In genomic region chr6:142839686-142840040, GRCh38 we compare ENCODE assay signal across 12 cellular contexts.
DNase-seq lines count a peak whose midpoint lies in the region; ATAC-seq and TF ChIP-seq lines count a peak whose summit lies in the region.
"Had no signal": no experiment of that assay in that cellular context is flagged by ENCODE, and none has a peak within 500 bp of the region (broad histone marks: within the 10 kb centered on the region; RNA-seq: fewer than 3 reads in every experiment).

No MANE protein-coding gene starts in this region.

- in situ Hi-C loops in Panc1 (cut with HindIII; ENCODE audit: low pct_unique_long_range_greater_than_20kb, low sequenced_read_pairs): no loop called here

- no peak for DNase-seq in activated T-cell treated with anti-CD3 and anti-CD28 coated beads, Interleukin-2, amount 50 U/mL, for 72 hours
- DNase-seq in activated T-cell treated with anti-CD3 and anti-CD28 coated beads, Interleukin-2, amount 50 U/mL, for 1 hour: no peak
- no peak for DNase-seq in Panc1 (ENCODE audit: low read depth, low spot score)
- no peak for DNase-seq in stimulated activated effector memory CD8-positive, alpha-beta T cell treated with anti-CD3 and anti-CD28 coated beads, Interleukin-12 subunit alpha, Interleukin-12 subunit beta, amount 100 ng/mL, for 72 hours (ENCODE audit: low spot score in 2 of 2)
- no peak for DNase-seq in SHP77 (lab: John Stamatoyannopoulos, UW)
- DNase-seq in ovary: no peak
- no peak for DNase-seq in HT-29 (ENCODE audit: low spot score)
- DNase-seq: amygdala, left ventricle myocardium inferior, NCI-H146 had no signal

- peaks cover 36% of the 10 kb centered on the region for H3K4me1 ChIP-seq in Panc1 (ENCODE audit: control insufficient read depth, insufficient read depth, low read length)
- peaks cover 37 to 55% of the 10 kb centered on the region in 2 donors for H3K4me1 ChIP-seq in duodenal mucosa (ENCODE audit: control insufficient read depth in 1 of 2, insufficient read depth in 2 of 2, low read length in 2 of 2)
- H3K4me1 ChIP-seq in ovary (ENCODE audit: insufficient read depth): peaks cover 3% of the 10 kb centered on the region

- TF ChIP-seq EP300 in ovary (IDR thresholded peaks at IDR 0.05): no peak

- TF ChIP-seq CTCF in Panc1 (IDR thresholded peaks at IDR 0.05) (no peak), ovary (IDR thresholded peaks at IDR 0.05) (no peak)

- no peaks in the 10 kb centered on the region for H3K27me3 ChIP-seq in Panc1 (ENCODE audit: control insufficient read depth, insufficient read depth, low read length)
- no peaks in the 10 kb centered on the region for H3K27me3 ChIP-seq in duodenal mucosa (ENCODE audit: control insufficient read depth in 1 of 2, insufficient read depth in 2 of 2, low read length in 2 of 2)
- no peaks in the 10 kb centered on the region for H3K27me3 ChIP-seq in ovary

- peak in 1 of 2 donors; percentile 8 for ATAC-seq in activated T-cell treated with anti-CD3 and anti-CD28 coated beads, Interleukin-2, amount 50 U/mL, for 72 hours (replicated peaks in 1 of 2)
- ATAC-seq in Panc1: no peak; the same call in 1 of the 2 replicates
- peak; percentile 12 for ATAC-seq in stimulated activated effector memory CD8-positive, alpha-beta T cell treated with anti-CD3 and anti-CD28 coated beads, Interleukin-12 subunit alpha, Interleukin-12 subunit beta, amount 100 ng/mL, for 72 hours

- no peaks in the 10 kb centered on the region for H3K9me3 Mint-ChIP-seq in activated T-cell treated with anti-CD3 and anti-CD28 coated beads, Interleukin-2, amount 50 U/mL, for 72 hours
- no peaks in the 10 kb centered on the region for H3K9me3 Mint-ChIP-seq in stimulated activated effector memory CD8-positive, alpha-beta T cell treated with anti-CD3 and anti-CD28 coated beads, Interleukin-12 subunit alpha, Interleukin-12 subunit beta, amount 100 ng/mL, for 72 hours

- no peak for TF ChIP-seq POLR2A in ovary (IDR thresholded peaks at IDR 0.05)

- intact Hi-C loops in Panc1 (cut with micrococcal nuclease; ENCODE audit: unreplicated experiment) (no loop called here), ovary (cut with DNase I) (loop anchor here in 2 of 4 donors (5.0 to 10.0 kb wide), 2 partner anchors 105 to 223 kb away; partner anchors contain the start of genes AIG1 (in 1 of the 2) and HIVEP2 (in 1 of the 2))

- CTCF ChIA-PET in Panc1 (lab: Charles Lee): interaction anchor here (0.7 kb wide), 1 partner anchor 136 kb away, joined by 3 read pairs; no protein-coding TSS in a partner anchor

- WGBS in ovary, 3 donors: 88 to 97% (median 88%) methylated on average over 2 of the region's 2 CpGs

- peaks cover 97% of the 10 kb centered on the region for H3K4me1 Mint-ChIP-seq in activated T-cell treated with anti-CD3 and anti-CD28 coated beads, Interleukin-2, amount 50 U/mL, for 72 hours (ENCODE audit: low read depth)
- H3K4me1 Mint-ChIP-seq in stimulated activated effector memory CD8-positive, alpha-beta T cell treated with anti-CD3 and anti-CD28 coated beads, Interleukin-12 subunit alpha, Interleukin-12 subunit beta, amount 100 ng/mL, for 72 hours: peaks cover 75% of the 10 kb centered on the region

- H3K36me3 Mint-ChIP-seq in activated T-cell treated with anti-CD3 and anti-CD28 coated beads, Interleukin-2, amount 50 U/mL, for 72 hours (ENCODE audit: insufficient read depth in 2 of 2): peaks cover 1 to 4% of the 10 kb centered on the region in 2 donors
- H3K36me3 Mint-ChIP-seq in stimulated activated effector memory CD8-positive, alpha-beta T cell treated with anti-CD3 and anti-CD28 coated beads, Interleukin-12 subunit alpha, Interleukin-12 subunit beta, amount 100 ng/mL, for 72 hours: peaks cover 35% of the 10 kb centered on the region

- H3K27ac ChIP-seq in Panc1 (ENCODE audit: low read length) (peak overlapping the region; percentile 77), duodenal mucosa (ENCODE audit: low read depth, low read length) (peak overlapping the region; percentile 3), ovary (no peak overlapping the region)
- H3K27ac ChIP-seq: left ventricle myocardium inferior, parathyroid adenoma had no signal

- H3K36me3 ChIP-seq in Panc1 (ENCODE audit: control insufficient read depth, insufficient read depth, low read length): no peaks in the 10 kb centered on the region; the same call in 1 of the 2 replicates
- H3K36me3 ChIP-seq in duodenal mucosa (ENCODE audit: control insufficient read depth in 1 of 2, insufficient read depth in 2 of 2, low read length in 2 of 2): no peaks in the 10 kb centered on the region
- no peaks in the 10 kb centered on the region for H3K36me3 ChIP-seq in ovary
- H3K36me3 ChIP-seq: left ventricle myocardium inferior had no signal

- POLR2A ChIA-PET in Panc1 (lab: Charles Lee): no interaction called here

- H3K9me3 ChIP-seq in Panc1 (ENCODE audit: control insufficient read depth, insufficient read depth, low read depth, low read length): no peaks in the 10 kb centered on the region
- no peaks in the 10 kb centered on the region for H3K9me3 ChIP-seq in duodenal mucosa (ENCODE audit: control insufficient read depth in 1 of 2, low read length in 2 of 2)
- no peaks in the 10 kb centered on the region for H3K9me3 ChIP-seq in ovary
- H3K9me3 ChIP-seq: left ventricle myocardium inferior had no signal

- no peaks in the 10 kb centered on the region for H3K27me3 Mint-ChIP-seq in activated T-cell treated with anti-CD3 and anti-CD28 coated beads, Interleukin-2, amount 50 U/mL, for 72 hours (ENCODE audit: low read depth)

- peak overlapping the region; percentile 31 to 34 for H3K9ac ChIP-seq in duodenal mucosa (ENCODE audit: low read depth in 1 of 2, low read length in 2 of 2)
- H3K9ac ChIP-seq: parathyroid adenoma had no signal

- no TSS peak for BruUV-seq in Panc1 (replicated peaks; lab: Mats Ljungman, UMichigan)

- H3K4me3 ChIP-seq in Panc1 (ENCODE audit: low read depth in 2 of 2, low read length in 2 of 2) (0 out of 4 replicates have a peak overlapping the region, but pooled peaks of 1 of the 2 experiments have one; percentile 15), duodenal mucosa (ENCODE audit: low read depth in 1 of 2, low read length in 2 of 2) (peak overlapping the region; percentile 45 to 66), ovary (no peak overlapping the region)
- H3K4me3 ChIP-seq: left ventricle myocardium inferior had no signal

- H3K4me3 Mint-ChIP-seq in activated T-cell treated with anti-CD3 and anti-CD28 coated beads, Interleukin-2, amount 50 U/mL, for 72 hours: peak overlapping the region; percentile 49 to 76
- H3K4me3 Mint-ChIP-seq in stimulated activated effector memory CD8-positive, alpha-beta T cell treated with anti-CD3 and anti-CD28 coated beads, Interleukin-12 subunit alpha, Interleukin-12 subunit beta, amount 100 ng/mL, for 72 hours: peak overlapping the region; percentile 32

- peak overlapping the region; percentile 70 for H3K27ac Mint-ChIP-seq in activated T-cell treated with anti-CD3 and anti-CD28 coated beads, Interleukin-2, amount 50 U/mL, for 72 hours
- H3K27ac Mint-ChIP-seq in stimulated activated effector memory CD8-positive, alpha-beta T cell treated with anti-CD3 and anti-CD28 coated beads, Interleukin-12 subunit alpha, Interleukin-12 subunit beta, amount 100 ng/mL, for 72 hours: peak overlapping the region; percentile 68

Comparison
In these comparisons a context has a peak if more than half of its experiments do, and no peak if none do; other contexts are left out.
1. H3K27ac ChIP-seq: peak in Panc1 (single experiment) and duodenal mucosa (single experiment); none in ovary (0 of 2).